9 cellular contexts compared by ENCODE assay signal in the genomic region with DNA sequence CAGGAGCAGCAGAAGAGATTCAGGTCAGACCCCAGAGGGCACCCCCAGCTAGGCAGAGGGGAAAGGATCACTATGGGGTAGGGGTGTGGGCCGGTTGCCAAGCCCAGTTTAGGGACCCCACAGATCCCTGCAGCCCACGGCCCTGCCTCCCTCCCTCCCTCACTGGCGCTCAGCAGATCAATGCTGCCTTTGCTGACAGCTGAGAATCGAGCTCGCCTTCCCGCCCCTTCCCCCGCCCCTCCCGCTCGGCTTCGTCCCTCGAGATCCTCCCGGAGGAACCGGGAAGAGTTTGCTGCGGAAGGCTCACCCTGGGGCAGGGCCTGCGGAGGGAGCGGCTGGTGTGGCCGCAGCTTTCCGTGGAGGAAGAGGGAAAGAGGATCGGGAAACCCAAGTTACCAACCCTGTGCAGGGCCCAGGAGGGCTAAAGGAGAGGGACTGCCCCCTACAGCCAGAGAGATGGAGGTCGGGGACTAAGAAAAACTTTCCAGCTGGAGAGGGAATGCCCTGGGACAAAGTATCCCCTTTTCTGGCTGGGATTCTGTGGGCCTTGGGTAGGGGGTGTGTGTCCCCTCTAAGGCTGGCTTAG. TPM values are rescaled to one million over a fixed set of nuclear protein-coding genes. Genes with fewer than 3 reads are reported as not detected.
DNase-seq lines count a peak whose midpoint lies in the region; ATAC-seq and TF ChIP-seq lines count a peak whose summit lies in the region.
"Had no signal": no experiment of that assay in that cellular context is flagged by ENCODE, and none has a peak within 500 bp of the region (broad histone marks: within the 10 kb centered on the region; RNA-seq: fewer than 3 reads in every experiment).

No MANE protein-coding gene starts in this region.

- ATAC-seq in GM21423 (IDR thresholded peaks at IDR 0.05; ENCODE audit: unreplicated experiment) = no peak

- TF ChIP-seq CTCF in AG09319 (IDR thresholded peaks at IDR 0.05; ENCODE audit: low read depth, low read length) = peak; percentile 2

- no peak for DNase-seq in AG09319 (ENCODE audit: extremely low read depth, low read depth)
- DNase-seq in HuH-7 (ENCODE audit: low spot score) = peak; percentile 56
- DNase-seq in ecto neural progenitor cell (ENCODE audit: low spot score) = peak; percentile 73
- DNase-seq in myocyte (ENCODE audit: low read depth) = peak; percentile 90
- DNase-seq in GOT3 (lab: John Stamatoyannopoulos, UW) = no peak
- DNase-seq in SW480 (ENCODE audit: low spot score) = no peak
- no peak for DNase-seq in medulla oblongata (ENCODE audit: extremely low spot score)
- DNase-seq: cerebellar nuclear complex had no signal

RNA-seq across cellular contexts. Expression of a gene that starts 1.1 kb away (rescaled TPM):
- 79.4 and 152 TPM in 2 replicates for total RNA-seq in myocyte
- 21.5 TPM for polyA plus RNA-seq in myocyte (2012)

Comparison
In these comparisons a context has a peak if more than half of its experiments do, and no peak if none do; other contexts are left out.
1. DNase-seq: peak in HuH-7 (single experiment), ecto neural progenitor cell (single experiment) and myocyte (single experiment); none in AG09319 (single experiment), GOT3 (single experiment), SW480 (single experiment) and medulla oblongata (single experiment).